Comparison of ENCODE assay signal across 8 cellular contexts in genomic region chr16:66880288-66881013, GRCh38. TPM values are rescaled to one million over a fixed set of nuclear protein-coding genes. Genes with fewer than 3 reads are reported as not detected.
DNase-seq lines count a peak whose midpoint lies in the region; ATAC-seq and TF ChIP-seq lines count a peak whose summit lies in the region.

Gene PDP2 (plus strand): TSS chr16:66880515. CDS start chr16:66884285, 3,770 bp downstream.

- ATAC-seq in GM21717 (IDR thresholded peaks at IDR 0.05; ENCODE audit: unreplicated experiment) (peak; percentile 92), esophagus mucosa (peak; percentile 95)

- peaks cover 0 to 4% of the 10 kb centered on the region in 2 donors for H3K4me1 ChIP-seq in muscle layer of duodenum (ENCODE audit: control insufficient read depth in 1 of 2, insufficient read depth in 2 of 2, low read length in 2 of 2)

- peak within 1 kb of the TSS; percentile 88 for H3K4me3 ChIP-seq in Jurkat, Clone E6-1 (ENCODE audit: low read length)
- H3K4me3 ChIP-seq in muscle layer of duodenum (ENCODE audit: low read depth in 1 of 2, low read length in 2 of 2), result peak within 1 kb of the TSS; percentile 70 to 86

- H3K9me3 ChIP-seq in muscle layer of duodenum (ENCODE audit: control insufficient read depth in 1 of 2, low read length in 2 of 2), result no peaks in the 10 kb centered on the region

- DNase-seq in DMS79 (lab: John Stamatoyannopoulos, UW), result peak; percentile 74
- peak; percentile 91 for DNase-seq in Jurkat, Clone E6-1 (ENCODE audit: low read depth, low spot score)
- peak; percentile 96 to 97 for DNase-seq in activated T-cell treated with anti-CD3 and anti-CD28 coated beads, Interleukin-2, amount 50 U/mL, for 48 hours
- DNase-seq in stimulated activated CD8-positive, alpha-beta memory T cell treated with anti-CD3 and anti-CD28 coated beads, Interleukin-7, amount 100 ng/mL, for 24 hours (ENCODE audit: low read depth), result peak; percentile 81

- peaks cover 0 to 12% of the 10 kb centered on the region in 2 donors for H3K36me3 ChIP-seq in muscle layer of duodenum (ENCODE audit: control insufficient read depth in 1 of 2, insufficient read depth in 2 of 2, low read length in 2 of 2)

- no peaks in the 10 kb centered on the region for H3K27me3 ChIP-seq in muscle layer of duodenum (ENCODE audit: low read depth, low read length)

- H3K27ac ChIP-seq in muscle layer of duodenum (ENCODE audit: low read length), result no peak within 1 kb of the TSS

TF ChIP-seq in PFSK-1, 5 proteins besides CTCF, POLR2A, EP300 and RAD21:
- TF ChIP-seq REST (IDR thresholded peaks at IDR 0.05; ENCODE audit: insufficient read depth in 1 of 2, low read depth in 2 of 2, low read length in 2 of 2) (0 out of 4 replicates have a peak, but pooled peaks of 1 of the 2 experiments have one; percentile 18), POLR2AphosphoS5 (IDR thresholded peaks at IDR 0.05; ENCODE audit: low read depth, low read length) (peak; percentile 57), FOXP2 (optimal IDR thresholded peaks at IDR 0.05; ENCODE audit: borderline replicate concordance, extremely low read depth, extremely low read length, insufficient read depth) (peak; percentile 73), SIN3A (IDR thresholded peaks at IDR 0.05; ENCODE audit: borderline replicate concordance, insufficient read depth, low read length) (0 out of 2 replicates have a peak, but pooled peaks have one; percentile 30), TAF1 (IDR thresholded peaks at IDR 0.05; ENCODE audit: borderline replicate concordance, insufficient read depth, low read length) (0 out of 2 replicates have a peak, but pooled peaks have one; percentile 13)

RNA-seq across cellular contexts. Expression of gene PDP2, which starts in this region (rescaled TPM):
- polyA plus RNA-seq in Jurkat, Clone E6-1 (2012; ENCODE audit: insufficient read depth, insufficient read length), result 20.2 TPM
- 8.8 TPM for polyA plus RNA-seq in PFSK-1 (2012; ENCODE audit: insufficient read length, low read depth)
- total RNA-seq in esophagus mucosa, result 9.6 TPM
